In genomic region chr18:75341897-75342296, GRCh38 we compare ENCODE assay signal across 29 cellular contexts.
"Had no signal": no experiment of that assay in that cellular context is flagged by ENCODE, and none has a peak within 500 bp of the region (broad histone marks: within the 10 kb centered on the region; RNA-seq: fewer than 3 reads in every experiment).

No MANE protein-coding gene starts in this region.

- H3K9me3 Mint-ChIP-seq: activated CD4-positive, alpha-beta memory T cell treated with anti-CD3 and anti-CD28 coated beads, Interleukin-2, amount 10 ng/mL, durations not matched to agents 7 days and 5 days; activated naive CD4-positive, alpha-beta T cell treated with anti-CD3 and anti-CD28 coated beads, Interleukin-2, amount 50 U/mL, for 24 hours; activated naive CD8-positive, alpha-beta T cell treated with anti-CD3 and anti-CD28 coated beads, Interleukin-2, amount 10 ng/mL, durations not matched to agents 7 days and 5 days; activated T-cell treated with anti-CD3 and anti-CD28 coated beads, Interleukin-2, amount 50 U/mL, for 24 hours; activated T-helper 2 cell treated with anti-CD3 and anti-CD28 coated beads, Interferon-gamma antibody, Interleukin-2, Interleukin-4, amounts not matched to agents 10 μg/mL and 5 μg/mL and 100 μg/mL, durations not matched to agents 14 hours and 24 hours and 36 hours; central memory CD8-positive, alpha-beta T cell had no signal

- H3K36me3 Mint-ChIP-seq: activated naive CD4-positive, alpha-beta T cell treated with anti-CD3 and anti-CD28 coated beads, Interleukin-2, amount 50 U/mL, for 24 hours; activated naive CD8-positive, alpha-beta T cell treated with anti-CD3 and anti-CD28 coated beads, Interleukin-2, amount 10 ng/mL, durations not matched to agents 7 days and 5 days had no signal

- H3K4me1 Mint-ChIP-seq: activated CD4-positive, alpha-beta memory T cell treated with anti-CD3 and anti-CD28 coated beads, Interleukin-2, amount 10 ng/mL, durations not matched to agents 7 days and 5 days; activated naive CD4-positive, alpha-beta T cell treated with anti-CD3 and anti-CD28 coated beads, Interleukin-2, amount 50 U/mL, for 24 hours; activated naive CD8-positive, alpha-beta T cell treated with anti-CD3 and anti-CD28 coated beads, Interleukin-2, amount 10 ng/mL, durations not matched to agents 7 days and 5 days; central memory CD8-positive, alpha-beta T cell had no signal

- H3K4me3 Mint-ChIP-seq: activated CD4-positive, alpha-beta memory T cell treated with anti-CD3 and anti-CD28 coated beads, Interleukin-2, amount 10 ng/mL, durations not matched to agents 7 days and 5 days; activated naive CD4-positive, alpha-beta T cell treated with anti-CD3 and anti-CD28 coated beads, Interleukin-2, amount 50 U/mL, for 24 hours; activated naive CD8-positive, alpha-beta T cell treated with anti-CD3 and anti-CD28 coated beads, Interleukin-2, amount 10 ng/mL, durations not matched to agents 7 days and 5 days; activated T-cell treated with anti-CD3 and anti-CD28 coated beads, Interleukin-2, amount 50 U/mL, for 24 hours; central memory CD8-positive, alpha-beta T cell had no signal

- ATAC-seq: Right ventricle myocardium inferior had no signal

- DNase-seq: activated CD4-positive, alpha-beta memory T cell treated with anti-CD3 and anti-CD28 coated beads, Interleukin-2, amount 10 ng/mL, durations not matched to agents 7 days and 5 days; activated CD4-positive, alpha-beta T cell treated with anti-CD3 and anti-CD28 coated beads for 1 hour; activated CD4-positive, alpha-beta T cell treated with anti-CD3 and anti-CD28 coated beads for 48 hours; activated CD4-positive, CD25-positive, alpha-beta regulatory T cell; activated gamma-delta T cell; activated naive CD4-positive, alpha-beta T cell treated with Interleukin-2 at 50 U/mL for 16 hours; activated naive CD8-positive, alpha-beta T cell treated with anti-CD3 and anti-CD28 coated beads, Interleukin-2, amount 10 ng/mL, durations not matched to agents 7 days and 5 days; activated T-cell treated with anti-CD3 and anti-CD28 coated beads, Interleukin-2, amount 50 U/mL, for 24 hours; Kasumi-1; KG1; MG63; NCI-H1048; NCI-H1105 treated with DMSO at 0.1 percent for 48 hours; NCI-H1436; NCI-H1694; NCI-H1930; NCI-H2081 treated with DMSO at 0.1 percent for 48 hours; NCI-H2171; NCI-H510A; NCI-H774; PC-9; SW 1271; T-helper 1 cell; T-helper 2 cell; T-helper 9 cell had no signal

- H3K27ac Mint-ChIP-seq: activated CD4-positive, alpha-beta memory T cell treated with anti-CD3 and anti-CD28 coated beads, Interleukin-2, amount 10 ng/mL, durations not matched to agents 7 days and 5 days; activated naive CD4-positive, alpha-beta T cell treated with anti-CD3 and anti-CD28 coated beads, Interleukin-2, amount 50 U/mL, for 24 hours; activated naive CD8-positive, alpha-beta T cell treated with anti-CD3 and anti-CD28 coated beads, Interleukin-2, amount 10 ng/mL, durations not matched to agents 7 days and 5 days; activated T-cell treated with anti-CD3 and anti-CD28 coated beads, Interleukin-2, amount 50 U/mL, for 24 hours; activated T-helper 2 cell treated with anti-CD3 and anti-CD28 coated beads, Interferon-gamma antibody, Interleukin-2, Interleukin-4, amounts not matched to agents 10 μg/mL and 5 μg/mL and 100 μg/mL, durations not matched to agents 14 hours and 24 hours and 36 hours had no signal

- H3K27me3 Mint-ChIP-seq: activated naive CD4-positive, alpha-beta T cell treated with anti-CD3 and anti-CD28 coated beads, Interleukin-2, amount 50 U/mL, for 24 hours; activated naive CD8-positive, alpha-beta T cell treated with anti-CD3 and anti-CD28 coated beads, Interleukin-2, amount 10 ng/mL, durations not matched to agents 7 days and 5 days had no signal
